20 cellular contexts compared by ENCODE assay signal in genomic region chr7:50851451-50851850, GRCh38.
DNase-seq lines count a peak whose midpoint lies in the region; TF ChIP-seq lines count a peak whose summit lies in the region.
"Had no signal": no experiment of that assay in that cellular context is flagged by ENCODE, and none has a peak within 500 bp of the region (broad histone marks: within the 10 kb centered on the region; RNA-seq: fewer than 3 reads in every experiment).

No MANE protein-coding gene starts in this region.

- no peak overlapping the region for H3K4me3 ChIP-seq in smooth muscle cell
- H3K4me3 ChIP-seq: BLaER1 had no signal

- no peaks in the 10 kb centered on the region for H3K4me1 ChIP-seq in smooth muscle cell (ENCODE audit: low read depth)
- H3K4me1 ChIP-seq: BLaER1 had no signal

- no peaks in the 10 kb centered on the region for H3K79me2 ChIP-seq in smooth muscle cell (ENCODE audit: low read depth)

- TF ChIP-seq CTCF in smooth muscle cell (IDR thresholded peaks at IDR 0.05; ENCODE audit: borderline replicate concordance, insufficient read depth, poor library complexity, severe bottlenecking), result no peak

- H3K4me1 Mint-ChIP-seq in activated naive CD8-positive, alpha-beta T cell treated with anti-CD3 and anti-CD28 coated beads for 36 hours, result no peaks in the 10 kb centered on the region
- H3K4me1 Mint-ChIP-seq: activated naive CD4-positive, alpha-beta T cell treated with anti-CD3 and anti-CD28 coated beads, Interleukin-2, amount 10 ng/mL, durations not matched to agents 7 days and 5 days; nephron had no signal

- H3K27ac ChIP-seq in smooth muscle cell (ENCODE audit: low read depth), result peak overlapping the region; percentile 22
- H3K27ac ChIP-seq: 22Rv1, BLaER1, epithelial cell of prostate had no signal

- H3K9me3 ChIP-seq in smooth muscle cell (replicated peaks; ENCODE audit: low read depth), result no peaks in the 10 kb centered on the region
- H3K9me3 ChIP-seq: BLaER1 had no signal

- no peaks in the 10 kb centered on the region for H3K36me3 ChIP-seq in smooth muscle cell (ENCODE audit: low read depth)
- H3K36me3 ChIP-seq: BLaER1 had no signal

- no peaks in the 10 kb centered on the region for H3K27me3 ChIP-seq in smooth muscle cell (ENCODE audit: low read depth)
- H3K27me3 ChIP-seq: BLaER1 had no signal

- H3K27ac Mint-ChIP-seq in activated naive CD8-positive, alpha-beta T cell treated with anti-CD3 and anti-CD28 coated beads for 36 hours, result no peak overlapping the region
- H3K27ac Mint-ChIP-seq: activated naive CD4-positive, alpha-beta T cell treated with anti-CD3 and anti-CD28 coated beads, Interleukin-2, amount 10 ng/mL, durations not matched to agents 7 days and 5 days; dendritic cell treated with granulocyte-macrophage colony-stimulating factor and Interleukin-4, amounts not matched to agents 40 ng/mL and 50 ng/mL, for 4 days; nephron; progenitor cell of endocrine pancreas had no signal

- H3K4me3 Mint-ChIP-seq in activated naive CD8-positive, alpha-beta T cell treated with anti-CD3 and anti-CD28 coated beads for 36 hours, result no peak overlapping the region
- H3K4me3 Mint-ChIP-seq: activated naive CD4-positive, alpha-beta T cell treated with anti-CD3 and anti-CD28 coated beads, Interleukin-2, amount 10 ng/mL, durations not matched to agents 7 days and 5 days; dendritic cell treated with granulocyte-macrophage colony-stimulating factor and Interleukin-4, amounts not matched to agents 40 ng/mL and 50 ng/mL, for 4 days; nephron had no signal

- in situ Hi-C loops in SK-MEL-5 (cut with HindIII; ENCODE audit: low pct_unique_long_range_greater_than_20kb, low sequenced_read_pairs), result no loop called here

- H2AFZ ChIP-seq in smooth muscle cell (ENCODE audit: low read depth), result no peak overlapping the region

- WGBS in smooth muscle cell (ENCODE audit: low lambda C conversion rate), result 40% methylated on average over 7 of the region's 7 CpGs

- H3K9ac ChIP-seq in smooth muscle cell (ENCODE audit: low read depth), result no peak overlapping the region
- H3K9ac ChIP-seq: BLaER1 had no signal

- H3K9me3 Mint-ChIP-seq in activated naive CD8-positive, alpha-beta T cell treated with anti-CD3 and anti-CD28 coated beads for 36 hours, result no peaks in the 10 kb centered on the region
- H3K9me3 Mint-ChIP-seq: activated naive CD4-positive, alpha-beta T cell treated with anti-CD3 and anti-CD28 coated beads, Interleukin-2, amount 10 ng/mL, durations not matched to agents 7 days and 5 days; dendritic cell treated with granulocyte-macrophage colony-stimulating factor and Interleukin-4, amounts not matched to agents 40 ng/mL and 50 ng/mL, for 4 days; nephron had no signal

- no peaks in the 10 kb centered on the region for H4K20me1 ChIP-seq in smooth muscle cell (ENCODE audit: low read depth)
- H4K20me1 ChIP-seq: BLaER1 had no signal

- peaks cover 5% of the 10 kb centered on the region for H3F3A ChIP-seq in smooth muscle cell (ENCODE audit: low read depth)

- H3K36me3 Mint-ChIP-seq in activated naive CD8-positive, alpha-beta T cell treated with anti-CD3 and anti-CD28 coated beads for 36 hours, result no peaks in the 10 kb centered on the region
- H3K36me3 Mint-ChIP-seq: activated naive CD4-positive, alpha-beta T cell treated with anti-CD3 and anti-CD28 coated beads, Interleukin-2, amount 10 ng/mL, durations not matched to agents 7 days and 5 days had no signal

- H3K4me2 ChIP-seq in smooth muscle cell, result peak overlapping the region; percentile 39
- H3K4me2 ChIP-seq: BLaER1 had no signal

- no peaks in the 10 kb centered on the region for H3K27me3 Mint-ChIP-seq in activated naive CD8-positive, alpha-beta T cell treated with anti-CD3 and anti-CD28 coated beads for 36 hours
- H3K27me3 Mint-ChIP-seq: dendritic cell treated with granulocyte-macrophage colony-stimulating factor and Interleukin-4, amounts not matched to agents 40 ng/mL and 50 ng/mL, for 4 days had no signal

- peak; percentile 33 for DNase-seq in DMS 273 (lab: John Stamatoyannopoulos, UW; ENCODE audit: unreplicated experiment)
- no peak for DNase-seq in DMS 273 treated with DMSO at 0.1 percent for 48 hours (lab: John Stamatoyannopoulos, UW)
- DNase-seq in SK-MEL-5 (ENCODE audit: low read depth, low spot score), result peak; percentile 97
- DNase-seq in glomerular visceral epithelial cell (ENCODE audit: extremely low spot score), result peak; percentile 83
- no peak for DNase-seq in smooth muscle cell (lab: John Stamatoyannopoulos, UW; ENCODE audit: unreplicated experiment)
- DNase-seq in activated naive CD8-positive, alpha-beta T cell treated with anti-CD3 and anti-CD28 coated beads for 36 hours, result no peak
- DNase-seq in NCI-H2081 (lab: John Stamatoyannopoulos, UW), result no peak
- DNase-seq in stimulated activated CD4-positive, alpha-beta T cell treated with anti-CD3 and anti-CD28 coated beads, Interleukin-2, amount 100 ng/mL, for 48 hours, result no peak
- DNase-seq: activated CD4-positive, alpha-beta T cell treated with anti-CD3 and anti-CD28 coated beads, Interleukin-2, amount 50 U/mL, for 4 hours; activated naive CD4-positive, alpha-beta T cell treated with anti-CD3 and anti-CD28 coated beads, Interleukin-2, amount 10 ng/mL, durations not matched to agents 7 days and 5 days; activated T-cell treated with anti-CD3 and anti-CD28 coated beads, Interleukin-2, amount 50 U/mL, for 1 hour; mesendoderm; MM.1S; NCI-H1930 had no signal

Comparison
In these comparisons a context has a peak if more than half of its experiments do, and no peak if none do; other contexts are left out.
1. DNase-seq: peak in DMS 273 (single experiment), SK-MEL-5 (single experiment) and glomerular visceral epithelial cell (single experiment); none in DMS 273 treated with DMSO at 0.1 percent for 48 hours (single experiment), smooth muscle cell (single experiment), activated naive CD8-positive, alpha-beta T cell treated with anti-CD3 and anti-CD28 coated beads for 36 hours (single experiment), NCI-H2081 (0 of 2) and stimulated activated CD4-positive, alpha-beta T cell treated with anti-CD3 and anti-CD28 coated beads, Interleukin-2, amount 100 ng/mL, for 48 hours (0 of 2).